8 cellular contexts compared by ENCODE assay signal in genomic region chr17:45585037-45585437, GRCh38.
A peak's percentile ranks its signal among the peaks of the same experiment; 100 is the strongest.
DNase-seq lines count a peak whose midpoint lies in the region; ATAC-seq, FAIRE-seq and TF ChIP-seq lines count a peak whose summit lies in the region.
"Not testable (repeated sequence)": the region's sequence is repeated elsewhere in the genome, so short reads cannot be mapped to it uniquely, and the experiment has no call there.

No MANE protein-coding gene starts in this region.

- intact Hi-C loops in GM12878 (cut with micrococcal nuclease; ENCODE audit: unreplicated experiment), result loop anchor here (2.0 kb wide), 1 partner anchor 156 kb away; no protein-coding TSS in a partner anchor
- intact Hi-C loops in left cardiac atrium (cut with DNase I), result not testable (repeated sequence)

- peak overlapping the region; percentile 93 for H3K4me3 Mint-ChIP-seq in stimulated activated memory B cell treated with anti-CD40 and anti-IgM and Interleukin-4, amounts not matched to agents 10 μg/mL and 1 μg/mL and 100 μg/mL, for 72 hours

- peak overlapping the region; percentile 88 for H2AFZ ChIP-seq in GM12878 (ENCODE audit: control insufficient read depth, low read depth, low read length)
- not testable (repeated sequence) for H2AFZ ChIP-seq in osteoblast (ENCODE audit: low read length)

- H3K4me1 ChIP-seq in GM12878 (ENCODE audit: control insufficient read depth, insufficient read depth, low read length), result peaks cover 12% of the 10 kb centered on the region; the same call in 1 of the 2 replicates
- not testable (repeated sequence) for H3K4me1 ChIP-seq in osteoblast (ENCODE audit: insufficient read depth, low read length)

- TF ChIP-seq POLR2A in GM12878 (IDR thresholded peaks at IDR 0.05; ENCODE audit: low read depth, low read length), result peak; percentile 65; the same call in 1 of the 2 replicates

- H3K27ac ChIP-seq in GM12878 (ENCODE audit: control insufficient read depth, insufficient read depth), result peak overlapping the region; percentile 84
- H3K27ac ChIP-seq in osteoblast (ENCODE audit: low read depth, low read length), result not testable (repeated sequence)

- peak overlapping the region; percentile 11; the same call in 1 of the 2 replicates for H3K4me2 ChIP-seq in GM12878 (ENCODE audit: control insufficient read depth, insufficient read depth)
- peak overlapping the region; percentile 94 for H3K4me2 ChIP-seq in osteoblast (ENCODE audit: insufficient read depth, low read length)

- CTCF ChIA-PET in GM12878 (lab: Yijun Ruan, JAX), result not testable (repeated sequence)

- not testable (repeated sequence) for H3K9me3 Mint-ChIP-seq in stimulated activated memory B cell treated with anti-CD40 and anti-IgM and Interleukin-4, amounts not matched to agents 10 μg/mL and 1 μg/mL and 100 μg/mL, for 72 hours

- H3K9ac ChIP-seq in GM12878 (ENCODE audit: control insufficient read depth, insufficient read depth, low read length), result peak overlapping the region; percentile 91

- RAD21 ChIA-PET in GM12878 (lab: Charles Lee; ENCODE audit: unreplicated experiment), result interaction anchor here (0.6 to 1.2 kb wide), 2 partner anchors 156 to 194 kb away, joined by 3 to 4 read pairs; no protein-coding TSS in a partner anchor

- not testable (repeated sequence) for H4K20me1 ChIP-seq in GM12878 (ENCODE audit: control insufficient read depth, insufficient read depth); osteoblast (ENCODE audit: insufficient read depth, low read length)

- H3K36me3 ChIP-seq in GM12878 (ENCODE audit: control insufficient read depth in 2 of 2, insufficient read depth in 2 of 2, low read length in 1 of 2); osteoblast (ENCODE audit: insufficient read depth, low read length): not testable (repeated sequence)

- peak overlapping the region; percentile 91 for H3K27ac Mint-ChIP-seq in stimulated activated memory B cell treated with anti-CD40 and anti-IgM and Interleukin-4, amounts not matched to agents 10 μg/mL and 1 μg/mL and 100 μg/mL, for 72 hours

- POLR2A ChIA-PET in GM12878 (lab: Charles Lee), result interaction anchor here (1.2 kb wide), 1 partner anchor 176 kb away, joined by 3 read pairs; no protein-coding TSS in a partner anchor

- SMC1A ChIA-PET in GM12878 (lab: Charles Lee; ENCODE audit: uncharacterized antibody, unreplicated experiment), result not testable (repeated sequence)

- 0 out of 2 replicates have a peak, but pooled peaks have one; percentile 7 for TF ChIP-seq RAD21 in GM12878 (IDR thresholded peaks at IDR 0.05; ENCODE audit: insufficient read depth, low read depth, low read length)

- WGBS in GM12878 (ENCODE audit: insufficient coverage, insufficient replicate concordance, low lambda C conversion rate, missing lambda C conversion rate), result under 1% methylated on average over 38 of the region's 40 CpGs

- in situ Hi-C loops in GM12878 (cut with MboI), result loop anchor here (25.0 kb wide), 2 partner anchors 552 to 677 kb away; no protein-coding TSS in a partner anchor

- peaks cover 14% of the 10 kb centered on the region for H3K36me3 Mint-ChIP-seq in stimulated activated memory B cell treated with anti-CD40 and anti-IgM and Interleukin-4, amounts not matched to agents 10 μg/mL and 1 μg/mL and 100 μg/mL, for 72 hours

- peaks cover 27% of the 10 kb centered on the region for H3K4me1 Mint-ChIP-seq in stimulated activated memory B cell treated with anti-CD40 and anti-IgM and Interleukin-4, amounts not matched to agents 10 μg/mL and 1 μg/mL and 100 μg/mL, for 72 hours

- not testable (repeated sequence) for H3K27me3 Mint-ChIP-seq in stimulated activated memory B cell treated with anti-CD40 and anti-IgM and Interleukin-4, amounts not matched to agents 10 μg/mL and 1 μg/mL and 100 μg/mL, for 72 hours

- FAIRE-seq in GM12878 (lab: Jason Lieb, UNC), result peak; percentile 49

- DNase-seq in ELF-1 (ENCODE audit: low read depth, low spot score) (peak; percentile 86), HK-2 (ENCODE audit: unreplicated experiment) (peak; percentile 89), left cardiac atrium (peak; percentile 92), osteoblast (ENCODE audit: insufficient read length, low spot score, missing footprints) (peak; percentile 89)
- DNase-seq in GM12878 (ENCODE audit: low read depth, low spot score), result not testable (repeated sequence)

- H3K27me3 ChIP-seq in GM12878 (replicated peaks in 1 of 2; ENCODE audit: control insufficient read depth in 2 of 2, insufficient read depth in 2 of 2, low read length in 1 of 2); osteoblast (ENCODE audit: insufficient read depth, low read length): not testable (repeated sequence)

- peak; percentile 51 for ATAC-seq in GM21576 (IDR thresholded peaks at IDR 0.05; ENCODE audit: unreplicated experiment)
- peak; percentile 86 for ATAC-seq in GM12878
- ATAC-seq in left cardiac atrium, result peak; percentile 86 to 90
- peak; percentile 90 for ATAC-seq in stimulated activated memory B cell treated with anti-CD40 and anti-IgM and Interleukin-4, amounts not matched to agents 10 μg/mL and 1 μg/mL and 100 μg/mL, for 72 hours

- not testable (repeated sequence) for H3K9me3 ChIP-seq in GM12878 (replicated peaks; ENCODE audit: control insufficient read depth, insufficient read depth, low read length); osteoblast (ENCODE audit: low read depth, low read length)

- H3K79me2 ChIP-seq in GM12878 (ENCODE audit: control insufficient read depth, insufficient read depth, low read length) (peaks cover 43% of the 10 kb centered on the region), osteoblast (ENCODE audit: insufficient read depth, low read length) (peaks cover 38% of the 10 kb centered on the region)

- TF ChIP-seq CTCF in WI38 (IDR thresholded peaks at IDR 0.05; ENCODE audit: low read depth, low read length) (peak; percentile 38), GM12878 (IDR thresholded peaks at IDR 0.05 in 2 of 3, conservative IDR thresholded peaks at IDR 0.05 in 1 of 3; ENCODE audit: control insufficient read depth in 2 of 3, extremely low read depth in 1 of 3, insufficient read depth in 1 of 3, low read depth in 3 of 3, low read length in 3 of 3) (peak; percentile 42 to 52 (median 52); a peak in 5 of 6 replicates), osteoblast (IDR thresholded peaks at IDR 0.05; ENCODE audit: extremely low read depth, low read depth, low read length) (peak; percentile 30)

- BruUV-seq in GM12878 (replicated peaks; lab: Mats Ljungman, UMichigan), result TSS peak; percentile 60

- peak overlapping the region; percentile 94 for H3K4me3 ChIP-seq in WI38 (ENCODE audit: low read depth, low read length)
- H3K4me3 ChIP-seq in GM12878, result peak overlapping the region; percentile 70
- peak overlapping the region; percentile 89 for H3K4me3 ChIP-seq in osteoblast (ENCODE audit: insufficient read depth, low read length)

- TF ChIP-seq EP300 in GM12878 (IDR thresholded peaks at IDR 0.05; ENCODE audit: borderline replicate concordance in 1 of 2, control insufficient read depth in 1 of 2, low read depth in 2 of 2, low read length in 2 of 2), result not testable (repeated sequence)

TF ChIP-seq in GM12878, 131 proteins besides CTCF, POLR2A, EP300 and RAD21 (continues in another document):
- TF ChIP-seq MXI1 (IDR thresholded peaks at IDR 0.05; ENCODE audit: low read depth, low read length) (peak; percentile 33; the same call in 1 of the 2 replicates), YY1 (IDR thresholded peaks at IDR 0.05; ENCODE audit: low read depth, low read length) (peak; percentile 88), MYB (IDR thresholded peaks at IDR 0.05; ENCODE audit: borderline replicate concordance, low read depth, low read length) (peak; percentile 77), POU2F2 (IDR thresholded peaks at IDR 0.05; ENCODE audit: borderline replicate concordance, low read depth, low read length) (peak; percentile 43; the same call in 2 of the 3 replicates), PAX5 (IDR thresholded peaks at IDR 0.05; ENCODE audit: borderline replicate concordance, low read depth, low read length) (peak; percentile 49; the same call in 1 of the 2 replicates), TCF3 (IDR thresholded peaks at IDR 0.05; ENCODE audit: borderline replicate concordance, insufficient read depth, low read depth, low read length) (0 out of 2 replicates have a peak, but pooled peaks have one; percentile 38), BHLHE40 (IDR thresholded peaks at IDR 0.05; ENCODE audit: borderline replicate concordance in 1 of 2, low read depth in 2 of 2, low read length in 1 of 2) (peak; percentile 92 to 97), USF2 (IDR thresholded peaks at IDR 0.05; ENCODE audit: borderline replicate concordance, low read depth, low read length) (peak; percentile 78), SIN3A (IDR thresholded peaks at IDR 0.05; ENCODE audit: low read depth, low read length) (peak; percentile 54; the same call in 1 of the 2 replicates), SMAD5 (IDR thresholded peaks at IDR 0.05; ENCODE audit: low read depth) (0 out of 2 replicates have a peak, but pooled peaks have one; percentile 28), MAX (IDR thresholded peaks at IDR 0.05; ENCODE audit: low read depth, low read length) (peak; percentile 91), TBL1XR1 (IDR thresholded peaks at IDR 0.05; ENCODE audit: low read depth, low read length) (0 out of 2 replicates have a peak, but pooled peaks have one; percentile 35), TAF1 (IDR thresholded peaks at IDR 0.05; ENCODE audit: borderline replicate concordance, low read depth, low read length) (peak; percentile 85)
